21 cellular contexts compared by ENCODE assay signal in genomic region chr4:36130641-36131040, GRCh38.
A peak's percentile ranks its signal among the peaks of the same experiment; 100 is the strongest.
DNase-seq lines count a peak whose midpoint lies in the region; ATAC-seq and TF ChIP-seq lines count a peak whose summit lies in the region.
"Had no signal": no experiment of that assay in that cellular context is flagged by ENCODE, and none has a peak within 500 bp of the region (broad histone marks: within the 10 kb centered on the region; RNA-seq: fewer than 3 reads in every experiment).

No MANE protein-coding gene starts in this region.

- H3K4me1 ChIP-seq in IMR-90 (ENCODE audit: control insufficient read depth, insufficient read depth, low read length): no peaks in the 10 kb centered on the region
- H3K4me1 ChIP-seq in prostate gland (replicated peaks): no peaks in the 10 kb centered on the region
- H3K4me1 ChIP-seq: Caco-2 had no signal

- H2BK15ac ChIP-seq in IMR-90 (ENCODE audit: low read depth, low read length): no peak overlapping the region

- TF ChIP-seq RAD21 in IMR-90 (IDR thresholded peaks at IDR 0.05; ENCODE audit: low read length): no peak

- intact Hi-C loops in IMR-90 (cut with micrococcal nuclease): no loop called here
- intact Hi-C loops in prostate gland (cut with DNase I): no loop called here

- no peak overlapping the region for H3K27ac ChIP-seq in IMR-90 (ENCODE audit: insufficient read depth, low read length)
- H3K27ac ChIP-seq in prostate gland: no peak overlapping the region
- H3K27ac ChIP-seq: 22Rv1, BLaER1, C4-2B, GM23248 had no signal

- ATAC-seq in activated T-cell treated with anti-CD3 and anti-CD28 coated beads, Interleukin-2, amount 50 U/mL, for 72 hours (replicated peaks in 1 of 2): no peak
- ATAC-seq in IMR-90 (ENCODE audit: low read depth) (no peak), HG02981 (IDR thresholded peaks at IDR 0.05; ENCODE audit: unreplicated experiment) (no peak)
- ATAC-seq in natural killer cell treated with Interleukin-12 subunit alpha and Interleukin-12 subunit beta and Interleukin-15 and Interleukin-18, amount 100 ng/mL, for 72 hours: no peak
- ATAC-seq: CD8-positive, alpha-beta T cell; GM12878 had no signal

- peak overlapping the region; percentile 91 for H3K27ac Mint-ChIP-seq in activated T-cell treated with anti-CD3 and anti-CD28 coated beads, Interleukin-2, amount 50 U/mL, for 72 hours
- H3K27ac Mint-ChIP-seq in activated T-cell treated with anti-CD3 and anti-CD28 coated beads, Interleukin-2, amount 50 U/mL, for 24 hours: no peak overlapping the region
- peak overlapping the region; percentile 1 to 65 (median 10) for H3K27ac Mint-ChIP-seq in immature natural killer cell
- H3K27ac Mint-ChIP-seq in natural killer cell treated with Interleukin-12 subunit alpha and Interleukin-12 subunit beta and Interleukin-15 and Interleukin-18, amount 100 ng/mL, for 72 hours: peak overlapping the region; percentile 22 to 40
- H3K27ac Mint-ChIP-seq: B cell; CD4-positive, CD25-positive, alpha-beta regulatory T cell; CD8-positive, alpha-beta T cell had no signal

- no peaks in the 10 kb centered on the region for H3K36me3 ChIP-seq in IMR-90 (ENCODE audit: control insufficient read depth, insufficient read depth, low read length)
- H3K36me3 ChIP-seq in prostate gland: no peaks in the 10 kb centered on the region

- H4K8ac ChIP-seq in IMR-90 (ENCODE audit: low read depth in 2 of 2, low read length in 2 of 2): no peak overlapping the region

- H2AFZ ChIP-seq in IMR-90 (replicated peaks; ENCODE audit: low read length, poor library complexity): no peak overlapping the region
- H2AFZ ChIP-seq: GM23248 had no signal

- no peaks in the 10 kb centered on the region for H3K27me3 Mint-ChIP-seq in activated T-cell treated with anti-CD3 and anti-CD28 coated beads, Interleukin-2, amount 50 U/mL, for 72 hours (ENCODE audit: low read depth)
- H3K27me3 Mint-ChIP-seq in activated T-cell treated with anti-CD3 and anti-CD28 coated beads, Interleukin-2, amount 50 U/mL, for 24 hours: no peaks in the 10 kb centered on the region
- no peaks in the 10 kb centered on the region for H3K27me3 Mint-ChIP-seq in immature natural killer cell (ENCODE audit: low read depth in 3 of 3)
- H3K27me3 Mint-ChIP-seq in natural killer cell treated with Interleukin-12 subunit alpha and Interleukin-12 subunit beta and Interleukin-15 and Interleukin-18, amount 100 ng/mL, for 72 hours: no peaks in the 10 kb centered on the region
- H3K27me3 Mint-ChIP-seq: B cell; CD4-positive, CD25-positive, alpha-beta regulatory T cell had no signal

- H3K4me3 Mint-ChIP-seq in activated T-cell treated with anti-CD3 and anti-CD28 coated beads, Interleukin-2, amount 50 U/mL, for 72 hours: no peak overlapping the region
- no peak overlapping the region for H3K4me3 Mint-ChIP-seq in activated T-cell treated with anti-CD3 and anti-CD28 coated beads, Interleukin-2, amount 50 U/mL, for 24 hours
- H3K4me3 Mint-ChIP-seq in immature natural killer cell: no peak overlapping the region
- H3K4me3 Mint-ChIP-seq in natural killer cell treated with Interleukin-12 subunit alpha and Interleukin-12 subunit beta and Interleukin-15 and Interleukin-18, amount 100 ng/mL, for 72 hours: no peak overlapping the region
- H3K4me3 Mint-ChIP-seq: B cell; CD8-positive, alpha-beta T cell had no signal

- H3K14ac ChIP-seq in IMR-90 (replicated peaks; ENCODE audit: low read depth, low read length): no peak overlapping the region

- H3K9ac ChIP-seq in IMR-90 (ENCODE audit: low read depth, low read length): no peak overlapping the region
- H3K9ac ChIP-seq: BLaER1, GM23248 had no signal

- no peak overlapping the region for H2BK5ac ChIP-seq in IMR-90 (ENCODE audit: low read depth, low read length, poor library complexity, severe bottlenecking)

- H3K4me1 Mint-ChIP-seq in activated T-cell treated with anti-CD3 and anti-CD28 coated beads, Interleukin-2, amount 50 U/mL, for 72 hours (ENCODE audit: low read depth): peaks cover 21% of the 10 kb centered on the region
- no peaks in the 10 kb centered on the region for H3K4me1 Mint-ChIP-seq in activated T-cell treated with anti-CD3 and anti-CD28 coated beads, Interleukin-2, amount 50 U/mL, for 24 hours (ENCODE audit: low read depth)
- peaks cover 1 to 29% of the 10 kb centered on the region in 2 donors for H3K4me1 Mint-ChIP-seq in immature natural killer cell
- H3K4me1 Mint-ChIP-seq in natural killer cell treated with Interleukin-12 subunit alpha and Interleukin-12 subunit beta and Interleukin-15 and Interleukin-18, amount 100 ng/mL, for 72 hours (ENCODE audit: low read depth in 2 of 2): peaks cover 18 to 20% of the 10 kb centered on the region in 2 donors
- H3K4me1 Mint-ChIP-seq: B cell had no signal

- no peak overlapping the region for H3K18ac ChIP-seq in IMR-90 (ENCODE audit: low read depth, low read length)

- no peak overlapping the region for H4K91ac ChIP-seq in IMR-90 (ENCODE audit: insufficient read depth, low read depth, low read length)

- no peaks in the 10 kb centered on the region for H4K20me1 ChIP-seq in IMR-90 (ENCODE audit: insufficient read depth, low read length)
- H4K20me1 ChIP-seq: BLaER1 had no signal

- H3K4me3 ChIP-seq in IMR-90 (ENCODE audit: insufficient read depth, low read depth, low read length) (no peak overlapping the region), prostate gland (no peak overlapping the region)
- H3K4me3 ChIP-seq: BLaER1, GM12878, GM23248 had no signal

- no peaks in the 10 kb centered on the region; the same call in 1 of the 2 replicates for H3K9me3 ChIP-seq in IMR-90 (ENCODE audit: control insufficient read depth, insufficient read depth, low read length)
- no peaks in the 10 kb centered on the region for H3K9me3 ChIP-seq in prostate gland
- H3K9me3 ChIP-seq: BLaER1, Caco-2 had no signal

- no peak overlapping the region for H2AK5ac ChIP-seq in IMR-90 (ENCODE audit: low read depth, low read length)

- H2AK9ac ChIP-seq in IMR-90 (replicated peaks; ENCODE audit: low read depth, low read length, poor library complexity): no peak overlapping the region

- no peak overlapping the region for H3K56ac ChIP-seq in IMR-90 (ENCODE audit: extremely low read depth, insufficient read depth, low read length)

- no TSS peak for BruUV-seq in IMR-90 (replicated peaks; lab: Mats Ljungman, UMichigan)

- POLR2A ChIA-PET in IMR-90 (lab: Charles Lee; ENCODE audit: unreplicated experiment): no interaction called here

- no peak overlapping the region for H3K4ac ChIP-seq in IMR-90 (ENCODE audit: low read depth, low read length)

- TF ChIP-seq POLR2A in IMR-90 (IDR thresholded peaks at IDR 0.05; ENCODE audit: low read depth, low read length): no peak
- TF ChIP-seq POLR2A in prostate gland (IDR thresholded peaks at IDR 0.05): no peak

- in situ Hi-C loops in IMR-90 (cut with MboI; ENCODE audit: low sequenced_read_pairs): no loop called here

- dilution Hi-C loops in IMR-90 (cut with HindIII; ENCODE audit: low sequenced_read_pairs, unreplicated experiment): no loop called here

- no peaks in the 10 kb centered on the region for H3K9me3 Mint-ChIP-seq in activated T-cell treated with anti-CD3 and anti-CD28 coated beads, Interleukin-2, amount 50 U/mL, for 72 hours
- no peaks in the 10 kb centered on the region for H3K9me3 Mint-ChIP-seq in activated T-cell treated with anti-CD3 and anti-CD28 coated beads, Interleukin-2, amount 50 U/mL, for 24 hours
- no peaks in the 10 kb centered on the region for H3K9me3 Mint-ChIP-seq in immature natural killer cell
- H3K9me3 Mint-ChIP-seq in natural killer cell treated with Interleukin-12 subunit alpha and Interleukin-12 subunit beta and Interleukin-15 and Interleukin-18, amount 100 ng/mL, for 72 hours: no peaks in the 10 kb centered on the region
- H3K9me3 Mint-ChIP-seq: CD4-positive, CD25-positive, alpha-beta regulatory T cell; CD8-positive, alpha-beta T cell had no signal

- DNase-seq in activated T-cell treated with anti-CD3 and anti-CD28 coated beads, Interleukin-2, amount 50 U/mL, for 72 hours: no peak
- no peak for DNase-seq in activated T-cell treated with anti-CD3 and anti-CD28 coated beads, Interleukin-2, amount 50 U/mL, for 24 hours
- DNase-seq in IMR-90 (no peak), immature natural killer cell (no peak), prostate gland (ENCODE audit: low spot score) (no peak)
- DNase-seq in natural killer cell treated with Interleukin-12 subunit alpha and Interleukin-12 subunit beta and Interleukin-15 and Interleukin-18, amount 100 ng/mL, for 72 hours (ENCODE audit: low spot score): no peak
- no peak for DNase-seq in activated naive CD4-positive, alpha-beta T cell treated with anti-CD3 and anti-CD28 coated beads, Interleukin-2, amount 50 U/mL, for 16 hours
- DNase-seq: Caco-2; CD4-positive, CD25-positive, alpha-beta regulatory T cell; CD8-positive, alpha-beta T cell; DMS79; EL; GDM1; GM23248; HCEC 1CT had no signal

- no peak overlapping the region for H2BK20ac ChIP-seq in IMR-90 (ENCODE audit: low read depth, low read length)

- H3K36me3 Mint-ChIP-seq in activated T-cell treated with anti-CD3 and anti-CD28 coated beads, Interleukin-2, amount 50 U/mL, for 72 hours (ENCODE audit: insufficient read depth in 2 of 2): peaks cover 8 to 11% of the 10 kb centered on the region in 2 donors
- peaks cover 38% of the 10 kb centered on the region for H3K36me3 Mint-ChIP-seq in activated T-cell treated with anti-CD3 and anti-CD28 coated beads, Interleukin-2, amount 50 U/mL, for 24 hours (ENCODE audit: low read depth)
- peaks cover 4 to 13% (median 4%) of the 10 kb centered on the region in 3 donors for H3K36me3 Mint-ChIP-seq in immature natural killer cell
- H3K36me3 Mint-ChIP-seq in natural killer cell treated with Interleukin-12 subunit alpha and Interleukin-12 subunit beta and Interleukin-15 and Interleukin-18, amount 100 ng/mL, for 72 hours: peaks cover 18% of the 10 kb centered on the region

- H3K23ac ChIP-seq in IMR-90 (ENCODE audit: low read depth, low read length): no peak overlapping the region

- H3K9me1 ChIP-seq in IMR-90 (ENCODE audit: insufficient read depth, low read length): no peaks in the 10 kb centered on the region

- CTCF ChIA-PET in IMR-90 (lab: Yijun Ruan, JAX): no interaction called here

- H2BK120ac ChIP-seq in IMR-90 (ENCODE audit: low read depth, low read length): no peak overlapping the region

- H3K79me1 ChIP-seq in IMR-90 (ENCODE audit: low read depth in 1 of 2, low read length in 2 of 2): no peaks in the 10 kb centered on the region

- TF ChIP-seq CTCF in IMR-90 (conservative IDR thresholded peaks at IDR 0.05; ENCODE audit: low read depth, low read length) (no peak), prostate gland (IDR thresholded peaks at IDR 0.05) (no peak)

- no peak overlapping the region for H3K4me2 ChIP-seq in IMR-90 (ENCODE audit: low read depth, low read length)
- H3K4me2 ChIP-seq: BLaER1 had no signal

- no peaks in the 10 kb centered on the region for H3K27me3 ChIP-seq in IMR-90 (ENCODE audit: control insufficient read depth, insufficient read depth, low read length)
- no peaks in the 10 kb centered on the region for H3K27me3 ChIP-seq in prostate gland (replicated peaks; ENCODE audit: insufficient read depth)
- H3K27me3 ChIP-seq: BLaER1 had no signal

- no peak overlapping the region for H4K5ac ChIP-seq in IMR-90 (ENCODE audit: low read depth, low read length)

- WGBS in IMR-90 (ENCODE audit: extremely low coverage in 2 of 2, insufficient read length in 1 of 2), 2 experiments: no CpG with 5 or more reads among the region's 3 CpGs
- 97% methylated on average over 3 of the region's 3 CpGs for WGBS in prostate gland

TF ChIP-seq in IMR-90, 13 proteins besides CTCF, POLR2A, EP300 and RAD21 (continues in another document):
- TF ChIP-seq RFX5 (IDR thresholded peaks at IDR 0.05; ENCODE audit: low read depth, low read length): no peak
- TF ChIP-seq MAFK (IDR thresholded peaks at IDR 0.05; ENCODE audit: low read depth, low read length): peak; percentile 66
